Comparison of ENCODE assay signal across 24 cellular contexts in genomic region chr4:2388430-2389182, GRCh38. TPM values are rescaled to one million over a fixed set of nuclear protein-coding genes. Genes with fewer than 3 reads are reported as not detected.
A peak's percentile ranks its signal among the peaks of the same experiment; 100 is the strongest.
DNase-seq lines count a peak whose midpoint lies in the region; ATAC-seq and TF ChIP-seq lines count a peak whose summit lies in the region.
"Had no signal": no experiment of that assay in that cellular context is flagged by ENCODE, and none has a peak within 500 bp of the region (broad histone marks: within the 10 kb centered on the region; RNA-seq: fewer than 3 reads in every experiment).

No MANE protein-coding gene starts in this region.

- H3K36me3 Mint-ChIP-seq in central memory CD8-positive, alpha-beta T cell (ENCODE audit: insufficient read depth) = peaks cover 9% of the 10 kb centered on the region
- H3K36me3 Mint-ChIP-seq: activated CD8-positive, alpha-beta memory T cell treated with anti-CD3 and anti-CD28 coated beads, Interleukin-2, amount 10 ng/mL, durations not matched to agents 7 days and 5 days; T-cell had no signal

- no peaks in the 10 kb centered on the region for H3K4me1 ChIP-seq in HEK293 (ENCODE audit: control insufficient read depth, insufficient read depth, low read length)

- CTCF ChIA-PET in HEK293 (lab: Yijun Ruan, JAX) = interaction anchor here (0.5 kb wide), 1 partner anchor 475 kb away, joined by 3 read pairs; no protein-coding TSS in a partner anchor

- H3K4me3 Mint-ChIP-seq in central memory CD8-positive, alpha-beta T cell = peak overlapping the region; percentile 27
- H3K4me3 Mint-ChIP-seq: activated B cell treated with CpG ODN at 0.5 μM for 24 hours; activated CD8-positive, alpha-beta memory T cell treated with anti-CD3 and anti-CD28 coated beads, Interleukin-2, amount 10 ng/mL, durations not matched to agents 7 days and 5 days; CD4-positive, alpha-beta T cell; nephron progenitor cell; T-cell had no signal

- peak overlapping the region; percentile 26 for H3K27ac Mint-ChIP-seq in central memory CD8-positive, alpha-beta T cell (ENCODE audit: low read depth)
- H3K27ac Mint-ChIP-seq: activated B cell treated with CpG ODN at 0.5 μM for 24 hours; activated CD8-positive, alpha-beta memory T cell treated with anti-CD3 and anti-CD28 coated beads, Interleukin-2, amount 10 ng/mL, durations not matched to agents 7 days and 5 days; CD4-positive, alpha-beta T cell; nephron progenitor cell; T-cell had no signal

- H3K9me3 Mint-ChIP-seq in central memory CD8-positive, alpha-beta T cell = no peaks in the 10 kb centered on the region
- H3K9me3 Mint-ChIP-seq: activated B cell treated with CpG ODN at 0.5 μM for 24 hours; CD4-positive, alpha-beta T cell; nephron progenitor cell; T-cell had no signal

- H3K4me3 ChIP-seq in HEK293 (ENCODE audit: low read depth, low read length) = no peak overlapping the region
- H3K4me3 ChIP-seq: lung had no signal

- intact Hi-C loops in Right ventricle myocardium superior (cut with DNase I) = no loop called here

- DNase-seq in AG08396 (ENCODE audit: low spot score) (peak; percentile 36), iris pigment epithelial cell (ENCODE audit: low read depth) (peak; percentile 30), Right ventricle myocardium superior (no peak), DMS53 treated with DMSO at 0.1 percent for 48 hours (lab: John Stamatoyannopoulos, UW; ENCODE audit: unreplicated experiment) (no peak), T-helper 9 cell (no peak)
- no peak for DNase-seq in central memory CD8-positive, alpha-beta T cell (ENCODE audit: low spot score in 2 of 2)
- DNase-seq: activated B cell treated with CpG ODN at 0.5 μM for 24 hours; activated CD8-positive, alpha-beta memory T cell treated with anti-CD3 and anti-CD28 coated beads, Interleukin-2, amount 10 ng/mL, durations not matched to agents 7 days and 5 days; amniotic stem cell; CD4-positive, alpha-beta T cell; glutamatergic neuron; NCI-H146; nephron progenitor cell; stimulated activated naive CD4-positive, alpha-beta T cell treated with Interleukin-2 at 50 U/mL for 16 hours; T-cell had no signal

- no peak for TF ChIP-seq CTCF in HEK293 (tag by site-specific recombination; IDR thresholded peaks at IDR 0.05)

- peaks cover 64% of the 10 kb centered on the region for H3K4me1 Mint-ChIP-seq in central memory CD8-positive, alpha-beta T cell

- no peak for ATAC-seq in central memory CD8-positive, alpha-beta T cell (replicated peaks; ENCODE audit: extremely low read depth, poor library complexity, severe bottlenecking)
- ATAC-seq in Right ventricle myocardium superior (ENCODE audit: poor library complexity) = no peak
- no peak for ATAC-seq in HG03135 (IDR thresholded peaks at IDR 0.05; ENCODE audit: unreplicated experiment)
- ATAC-seq: activated CD8-positive, alpha-beta memory T cell treated with anti-CD3 and anti-CD28 coated beads, Interleukin-2, amount 10 ng/mL, durations not matched to agents 7 days and 5 days; T-cell had no signal

- no peak overlapping the region for H3K27ac ChIP-seq in HEK293 (ENCODE audit: extremely low read depth, low read depth, low read length)
- H3K27ac ChIP-seq: RWPE1 had no signal

- POLR2A ChIA-PET in HEK293 (lab: Yijun Ruan, JAX) = interaction anchor here (0.9 kb wide), 1 partner anchor 126 kb away, joined by 3 read pairs; the partner anchor contains the start of gene MXD4

- H3K27me3 Mint-ChIP-seq in central memory CD8-positive, alpha-beta T cell = no peaks in the 10 kb centered on the region
- H3K27me3 Mint-ChIP-seq: activated CD8-positive, alpha-beta memory T cell treated with anti-CD3 and anti-CD28 coated beads, Interleukin-2, amount 10 ng/mL, durations not matched to agents 7 days and 5 days had no signal

- no peaks in the 10 kb centered on the region for H3K9me3 ChIP-seq in HEK293 (ENCODE audit: control insufficient read depth, insufficient read depth, low read depth, low read length)

- no peaks in the 10 kb centered on the region for H3K36me3 ChIP-seq in HEK293 (ENCODE audit: control insufficient read depth in 2 of 2, insufficient read depth in 1 of 2, low read length in 2 of 2)

TF ChIP-seq in HEK293, 187 proteins besides CTCF, POLR2A, EP300 and RAD21:
- TF ChIP-seq ZSCAN23 (tag by site-specific recombination; IDR thresholded peaks at IDR 0.05) = no peak
- no peak for TF ChIP-seq HOXD13 (CRISPR knock-in tag; IDR thresholded peaks at IDR 0.05; ENCODE audit: borderline replicate concordance)
- no peak for TF ChIP-seq KLF10 (tag by site-specific recombination; IDR thresholded peaks at IDR 0.05)
- no peak for TF ChIP-seq ZNF501 (tag by site-specific recombination; IDR thresholded peaks at IDR 0.05)
- TF ChIP-seq, protein P1, sequence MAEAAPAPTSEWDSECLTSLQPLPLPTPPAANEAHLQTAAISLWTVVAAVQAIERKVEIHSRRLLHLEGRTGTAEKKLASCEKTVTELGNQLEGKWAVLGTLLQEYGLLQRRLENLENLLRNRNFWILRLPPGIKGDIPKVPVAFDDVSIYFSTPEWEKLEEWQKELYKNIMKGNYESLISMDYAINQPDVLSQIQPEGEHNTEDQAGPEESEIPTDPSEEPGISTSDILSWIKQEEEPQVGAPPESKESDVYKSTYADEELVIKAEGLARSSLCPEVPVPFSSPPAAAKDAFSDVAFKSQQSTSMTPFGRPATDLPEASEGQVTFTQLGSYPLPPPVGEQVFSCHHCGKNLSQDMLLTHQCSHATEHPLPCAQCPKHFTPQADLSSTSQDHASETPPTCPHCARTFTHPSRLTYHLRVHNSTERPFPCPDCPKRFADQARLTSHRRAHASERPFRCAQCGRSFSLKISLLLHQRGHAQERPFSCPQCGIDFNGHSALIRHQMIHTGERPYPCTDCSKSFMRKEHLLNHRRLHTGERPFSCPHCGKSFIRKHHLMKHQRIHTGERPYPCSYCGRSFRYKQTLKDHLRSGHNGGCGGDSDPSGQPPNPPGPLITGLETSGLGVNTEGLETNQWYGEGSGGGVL (tag by site-specific recombination; IDR thresholded peaks at IDR 0.05) = no peak
- no peak for TF ChIP-seq AEBP2 (tag by site-specific recombination; IDR thresholded peaks at IDR 0.05; ENCODE audit: borderline replicate concordance)
- TF ChIP-seq ZNF146 (tag by site-specific recombination; IDR thresholded peaks at IDR 0.05) = no peak
- no peak for TF ChIP-seq ZNF792 (tag by site-specific recombination; IDR thresholded peaks at IDR 0.05)
- no peak for TF ChIP-seq ZBTB21 (tag by site-specific recombination; IDR thresholded peaks at IDR 0.05)
- no peak for TF ChIP-seq ZNF174 (tag by site-specific recombination; IDR thresholded peaks at IDR 0.05)
- TF ChIP-seq ZNF561 (tag by site-specific recombination; IDR thresholded peaks at IDR 0.05; ENCODE audit: borderline replicate concordance) = no peak
- no peak for TF ChIP-seq ZNF473 (tag by site-specific recombination; IDR thresholded peaks at IDR 0.05)
- peak; percentile 13; the same call in 1 of the 2 replicates for TF ChIP-seq SP2 (tag by site-specific recombination; IDR thresholded peaks at IDR 0.05)
- TF ChIP-seq ZIC2 (tag by site-specific recombination; IDR thresholded peaks at IDR 0.05) = 0 out of 2 replicates have a peak, but pooled peaks have one; percentile 7
- TF ChIP-seq ZNF24 (tag by site-specific recombination; IDR thresholded peaks at IDR 0.05) = no peak
- TF ChIP-seq ZNF660 (tag by site-specific recombination; IDR thresholded peaks at IDR 0.05) = no peak
- TF ChIP-seq EGR2 (tag by site-specific recombination; IDR thresholded peaks at IDR 0.05; ENCODE audit: low read depth) = peak; percentile 15; the same call in 1 of the 2 replicates
- no peak for TF ChIP-seq ZNF510 (tag by site-specific recombination; IDR thresholded peaks at IDR 0.05; ENCODE audit: insufficient replicate concordance)
- TF ChIP-seq, protein P2, sequence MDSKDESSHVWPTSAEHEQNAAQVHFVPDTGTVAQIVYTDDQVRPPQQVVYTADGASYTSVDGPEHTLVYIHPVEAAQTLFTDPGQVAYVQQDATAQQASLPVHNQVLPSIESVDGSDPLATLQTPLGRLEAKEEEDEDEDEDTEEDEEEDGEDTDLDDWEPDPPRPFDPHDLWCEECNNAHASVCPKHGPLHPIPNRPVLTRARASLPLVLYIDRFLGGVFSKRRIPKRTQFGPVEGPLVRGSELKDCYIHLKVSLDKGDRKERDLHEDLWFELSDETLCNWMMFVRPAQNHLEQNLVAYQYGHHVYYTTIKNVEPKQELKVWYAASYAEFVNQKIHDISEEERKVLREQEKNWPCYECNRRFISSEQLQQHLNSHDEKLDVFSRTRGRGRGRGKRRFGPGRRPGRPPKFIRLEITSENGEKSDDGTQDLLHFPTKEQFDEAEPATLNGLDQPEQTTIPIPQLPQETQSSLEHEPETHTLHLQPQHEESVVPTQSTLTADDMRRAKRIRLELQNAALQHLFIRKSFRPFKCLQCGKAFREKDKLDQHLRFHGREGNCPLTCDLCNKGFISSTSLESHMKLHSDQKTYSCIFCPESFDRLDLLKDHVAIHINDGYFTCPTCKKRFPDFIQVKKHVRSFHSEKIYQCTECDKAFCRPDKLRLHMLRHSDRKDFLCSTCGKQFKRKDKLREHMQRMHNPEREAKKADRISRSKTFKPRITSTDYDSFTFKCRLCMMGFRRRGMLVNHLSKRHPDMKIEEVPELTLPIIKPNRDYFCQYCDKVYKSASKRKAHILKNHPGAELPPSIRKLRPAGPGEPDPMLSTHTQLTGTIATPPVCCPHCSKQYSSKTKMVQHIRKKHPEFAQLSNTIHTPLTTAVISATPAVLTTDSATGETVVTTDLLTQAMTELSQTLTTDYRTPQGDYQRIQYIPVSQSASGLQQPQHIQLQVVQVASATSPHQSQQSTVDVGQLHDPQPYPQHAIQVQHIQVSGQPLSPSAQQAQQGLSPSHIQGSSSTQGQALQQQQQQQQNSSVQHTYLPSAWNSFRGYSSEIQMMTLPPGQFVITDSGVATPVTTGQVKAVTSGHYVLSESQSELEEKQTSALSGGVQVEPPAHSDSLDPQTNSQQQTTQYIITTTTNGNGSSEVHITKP (tag by site-specific recombination; IDR thresholded peaks at IDR 0.05) = no peak
- no peak for TF ChIP-seq ZNF248 (tag by site-specific recombination; IDR thresholded peaks at IDR 0.05)
- no peak for TF ChIP-seq ZNF423 (tag by site-specific recombination; IDR thresholded peaks at IDR 0.05)

RNA-seq across cellular contexts. Expression of gene ZFYVE28, which starts 29.8 kb away (rescaled TPM):
- 6.7 TPM for total RNA-seq in Right ventricle myocardium superior

RNA-seq across cellular contexts. Expression of gene CFAP99, which starts 30.1 kb away (rescaled TPM):
- total RNA-seq in Right ventricle myocardium superior = not detected
- total RNA-seq: A673; activated B cell treated with CpG ODN at 0.5 μM for 24 hours; activated CD8-positive, alpha-beta memory T cell treated with anti-CD3 and anti-CD28 coated beads, Interleukin-2, amount 10 ng/mL, durations not matched to agents 7 days and 5 days; Daoy; HT-29; pulmonary artery endothelial cell; ureter had no signal

Comparison
In these comparisons a context has a peak if more than half of its experiments do, and no peak if none do; other contexts are left out.
1. DNase-seq: peak in AG08396 (single experiment) and iris pigment epithelial cell (single experiment); none in central memory CD8-positive, alpha-beta T cell (0 of 2), Right ventricle myocardium superior (single experiment), DMS53 treated with DMSO at 0.1 percent for 48 hours (single experiment) and T-helper 9 cell (single experiment).